ENCODE assay signal across 15 cellular contexts in the genomic region with DNA sequence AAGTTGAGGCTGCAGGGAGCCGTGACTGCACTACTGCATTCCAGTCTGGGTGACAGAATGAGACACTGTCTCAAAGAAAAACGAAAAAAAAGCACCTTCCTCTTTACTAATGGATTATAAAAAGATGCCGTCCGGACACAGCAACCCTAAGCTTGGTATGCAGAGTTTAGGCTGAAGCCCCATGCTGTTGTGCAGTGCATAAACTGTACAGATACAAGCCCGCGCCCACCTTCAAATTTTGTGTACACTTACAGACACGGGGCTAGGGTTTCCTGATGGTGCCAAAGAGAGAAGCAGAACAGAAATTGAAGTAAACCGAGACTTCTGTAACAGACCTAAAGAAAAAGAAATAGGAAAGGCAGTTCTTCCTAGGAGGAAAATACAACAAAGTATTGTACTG. TPM values are rescaled to one million over a fixed set of nuclear protein-coding genes. Genes with fewer than 3 reads are reported as not detected.
A peak's percentile ranks its signal among the peaks of the same experiment; 100 is the strongest.
DNase-seq lines count a peak whose midpoint lies in the region; ATAC-seq and TF ChIP-seq lines count a peak whose summit lies in the region.
"Had no signal": no experiment of that assay in that cellular context is flagged by ENCODE, and none has a peak within 500 bp of the region (broad histone marks: within the 10 kb centered on the region; RNA-seq: fewer than 3 reads in every experiment).

No MANE protein-coding gene starts in this region.

- ATAC-seq in GM21529 (IDR thresholded peaks at IDR 0.05; ENCODE audit: unreplicated experiment) = no peak
- ATAC-seq: HCT116 had no signal

- H3K9me3 ChIP-seq in left ventricle myocardium inferior (replicated peaks) = no peaks in the 10 kb centered on the region
- H3K9me3 ChIP-seq: BE2C had no signal

- intact Hi-C loops in left ventricle myocardium inferior (cut with micrococcal nuclease) = loop anchor here (10.0 kb wide), 1 partner anchor 171 kb away; no protein-coding TSS in a partner anchor
- intact Hi-C loops in cardiac septum (cut with DNase I) = loop anchor here (5.0 kb wide), 1 partner anchor 173 kb away; no protein-coding TSS in a partner anchor
- intact Hi-C loops in dendritic cell treated with granulocyte-macrophage colony-stimulating factor and Interleukin-4, amounts not matched to agents 40 ng/mL and 50 ng/mL, for 4 days (cut with micrococcal nuclease) = loop anchor here (5.0 kb wide), 2 partner anchors 33 to 173 kb away; no protein-coding TSS in a partner anchor

- H3K4me1 ChIP-seq in left ventricle myocardium inferior = peaks cover 56% of the 10 kb centered on the region
- H3K4me1 ChIP-seq: BE2C had no signal

- H3K27ac Mint-ChIP-seq in dendritic cell treated with granulocyte-macrophage colony-stimulating factor and Interleukin-4, amounts not matched to agents 40 ng/mL and 50 ng/mL, for 4 days = peak overlapping the region; percentile 86
- peak overlapping the region; percentile 33 for H3K27ac Mint-ChIP-seq in nephron progenitor cell
- H3K27ac Mint-ChIP-seq: activated B cell treated with CpG ODN at 0.5 μM for 24 hours had no signal

- H3K27ac ChIP-seq in left ventricle myocardium inferior (replicated peaks) = peak overlapping the region; percentile 86

- H3K36me3 Mint-ChIP-seq in dendritic cell treated with granulocyte-macrophage colony-stimulating factor and Interleukin-4, amounts not matched to agents 40 ng/mL and 50 ng/mL, for 4 days (ENCODE audit: low read depth) = peaks cover 68% of the 10 kb centered on the region
- peaks cover 10% of the 10 kb centered on the region for H3K36me3 Mint-ChIP-seq in nephron progenitor cell (ENCODE audit: low read depth)

- H3K27me3 Mint-ChIP-seq in dendritic cell treated with granulocyte-macrophage colony-stimulating factor and Interleukin-4, amounts not matched to agents 40 ng/mL and 50 ng/mL, for 4 days = no peaks in the 10 kb centered on the region
- H3K27me3 Mint-ChIP-seq in nephron progenitor cell (ENCODE audit: low read depth, poor library complexity) = no peaks in the 10 kb centered on the region
- H3K27me3 Mint-ChIP-seq: activated B cell treated with CpG ODN at 0.5 μM for 24 hours had no signal

- no peaks in the 10 kb centered on the region for H3K9me3 Mint-ChIP-seq in dendritic cell treated with granulocyte-macrophage colony-stimulating factor and Interleukin-4, amounts not matched to agents 40 ng/mL and 50 ng/mL, for 4 days
- H3K9me3 Mint-ChIP-seq in nephron progenitor cell = no peaks in the 10 kb centered on the region
- H3K9me3 Mint-ChIP-seq: activated B cell treated with CpG ODN at 0.5 μM for 24 hours; activated naive CD4-positive, alpha-beta T cell treated with anti-CD3 and anti-CD28 coated beads, Interleukin-2, amount 50 U/mL, for 72 hours had no signal

- H3K36me3 ChIP-seq in left ventricle myocardium inferior = no peaks in the 10 kb centered on the region

- H3K4me1 Mint-ChIP-seq in dendritic cell treated with granulocyte-macrophage colony-stimulating factor and Interleukin-4, amounts not matched to agents 40 ng/mL and 50 ng/mL, for 4 days (ENCODE audit: low read depth) = peaks cover 54% of the 10 kb centered on the region
- peaks cover 23% of the 10 kb centered on the region for H3K4me1 Mint-ChIP-seq in nephron progenitor cell

- no peaks in the 10 kb centered on the region for H3K27me3 ChIP-seq in left ventricle myocardium inferior (ENCODE audit: low read depth)
- H3K27me3 ChIP-seq: BE2C had no signal

- H3K4me3 ChIP-seq in left ventricle myocardium inferior = peak overlapping the region; percentile 46
- H3K4me3 ChIP-seq: smooth muscle cell had no signal

- DNase-seq in left ventricle myocardium inferior (no peak), cardiac septum (ENCODE audit: low spot score) (no peak), nephron progenitor cell (no peak), iPS-NIHi11 (ENCODE audit: low spot score) (no peak)
- DNase-seq in effector CD8-positive, alpha-beta T cell (lab: John Stamatoyannopoulos, UW) = no peak
- DNase-seq in stimulated activated CD4-positive, alpha-beta T cell treated with anti-CD3 and anti-CD28 coated beads, Interleukin-4, amount 100 ng/mL, for 4 hours = no peak
- DNase-seq: activated B cell treated with CpG ODN at 0.5 μM for 24 hours, BE2C, NCI-H446, SHP77 treated with DMSO at 0.1 percent for 48 hours had no signal

- TF ChIP-seq CTCF in left ventricle myocardium inferior (IDR thresholded peaks at IDR 0.05; ENCODE audit: borderline replicate concordance) = no peak
- no peak for TF ChIP-seq CTCF in nephron progenitor cell (IDR thresholded peaks at IDR 0.05)

- H3K4me3 Mint-ChIP-seq in dendritic cell treated with granulocyte-macrophage colony-stimulating factor and Interleukin-4, amounts not matched to agents 40 ng/mL and 50 ng/mL, for 4 days = peak overlapping the region; percentile 50
- no peak overlapping the region for H3K4me3 Mint-ChIP-seq in nephron progenitor cell
- H3K4me3 Mint-ChIP-seq: activated B cell treated with CpG ODN at 0.5 μM for 24 hours had no signal

RNA-seq across cellular contexts. Expression of a gene that starts 9.0 kb away (rescaled TPM):
- total RNA-seq in left ventricle myocardium inferior (11.5 TPM), cardiac septum (12.5 TPM)
- total RNA-seq: activated B cell treated with CpG ODN at 0.5 μM for 24 hours had no signal
